Comparison of ENCODE assay signal across 8 cellular contexts in genomic region chr16:20865420-20866126, GRCh38. TPM values are rescaled to one million over a fixed set of nuclear protein-coding genes. Genes with fewer than 3 reads are reported as not detected.
DNase-seq lines count a peak whose midpoint lies in the region; ATAC-seq, FAIRE-seq and TF ChIP-seq lines count a peak whose summit lies in the region.

No MANE protein-coding gene starts in this region.

- no peaks in the 10 kb centered on the region for H3K9me3 ChIP-seq in pancreas

- intact Hi-C loops in pancreas (cut with DNase I), result no loop called here

- no peak for DNase-seq in GM18507 (ENCODE audit: extremely low spot score, insufficient read length, low read depth)
- DNase-seq in astrocyte of the hippocampus (ENCODE audit: low read depth, low spot score), result peak; percentile 52
- no peak for DNase-seq in pancreas
- DNase-seq in NCI-H187 treated with DMSO at 0.1 percent for 48 hours (lab: John Stamatoyannopoulos, UW), result no peak
- DNase-seq in Ammon's horn (ENCODE audit: low spot score), result no peak
- no peak for DNase-seq in NCI-H128 (lab: John Stamatoyannopoulos, UW; ENCODE audit: unreplicated experiment)

- peak overlapping the region in 3 of 4 donors; percentile 26 to 56 (median 48) for H3K27ac ChIP-seq in pancreas

- peaks cover 0 to 9% (median 3%) of the 10 kb centered on the region in 3 donors for H3K36me3 ChIP-seq in pancreas

- no peak for TF ChIP-seq CTCF in pancreas (IDR thresholded peaks at IDR 0.05)

- H3K4me1 ChIP-seq in pancreas, result peaks cover 33 to 38% (median 34%) of the 10 kb centered on the region in 3 donors

- no peak overlapping the region for H3K4me3 ChIP-seq in pancreas

- FAIRE-seq in GM18507 (lab: Jason Lieb, UNC) (peak; percentile 63), pancreas (lab: Jason Lieb, UNC) (no peak)

- ATAC-seq in HG02870 (IDR thresholded peaks at IDR 0.05; ENCODE audit: unreplicated experiment), result peak; percentile 77
- ATAC-seq in pancreas, result no peak
- ATAC-seq in HG03460 (IDR thresholded peaks at IDR 0.05; ENCODE audit: unreplicated experiment), result no peak

- no peaks in the 10 kb centered on the region for H3K27me3 ChIP-seq in pancreas

- WGBS in pancreas, 2 donors, result 84 to 86% methylated on average over 6 of the region's 6 CpGs

RNA-seq across cellular contexts. Expression of gene DCUN1D3, which starts 34.6 kb away (rescaled TPM):
- 1 to 10 TPM; 5.2 to 7.7 (median 7.0) TPM for total RNA-seq in pancreas
- 1 to 10 TPM; 3.7 to 4.0 TPM for polyA plus RNA-seq in pancreas

RNA-seq across cellular contexts. Expression of gene LYRM1, which starts 35.0 kb away (rescaled TPM):
- total RNA-seq in pancreas, result 10 to 100 TPM in 5 of 6 donors, 1 to 10 TPM in 1; 9.9 to 17.5 (median 14.4) TPM
- 10 to 100 TPM; 21.5 to 30.9 TPM for polyA plus RNA-seq in pancreas

RNA-seq across cellular contexts. Expression of gene REXO5, which starts 59.2 kb away (rescaled TPM):
- total RNA-seq in pancreas, result 1 to 10 TPM in 4 of 6 donors, under 1 TPM in 2; 0.88 to 4.9 (median 1.7) TPM
- 1 to 10 TPM; 2.5 to 2.8 TPM for polyA plus RNA-seq in pancreas

RNA-seq across cellular contexts. Expression of gene ERI2, which starts 59.3 kb away (rescaled TPM):
- total RNA-seq in pancreas, result 10 to 100 TPM in 3 of 6 donors, 1 to 10 TPM in 3; 7.9 to 12.1 (median 10.0) TPM
- 1 to 10 TPM; 8.3 to 8.7 TPM for polyA plus RNA-seq in pancreas
